1 cellular context compared by ENCODE assay signal in genomic region chr10:22727112-22727511, GRCh38.
A peak's percentile ranks its signal among the peaks of the same experiment; 100 is the strongest.
TF ChIP-seq lines count a peak whose summit lies in the region.

No MANE protein-coding gene starts in this region.

TF ChIP-seq in GM12878, 131 proteins besides CTCF, POLR2A, EP300 and RAD21 (continued from another document):
- TF ChIP-seq ZBTB4 (CRISPR knock-in tag; IDR thresholded peaks at IDR 0.05) (no peak), SPI1 (IDR thresholded peaks at IDR 0.05; ENCODE audit: borderline replicate concordance, insufficient read depth, low read depth, low read length) (no peak), DPF2 (IDR thresholded peaks at IDR 0.05) (no peak), MLLT1 (IDR thresholded peaks at IDR 0.05) (no peak), E4F1 (IDR thresholded peaks at IDR 0.05; ENCODE audit: borderline replicate concordance, partially characterized antibody) (no peak), RAD51 (IDR thresholded peaks at IDR 0.05) (peak; percentile 61; the same call in 1 of the 2 replicates), IKZF2 (IDR thresholded peaks at IDR 0.05) (no peak), NR2C2 (IDR thresholded peaks at IDR 0.05; ENCODE audit: borderline replicate concordance, control insufficient read depth, insufficient read length, low read depth) (no peak), LARP7 (IDR thresholded peaks at IDR 0.05) (no peak), HDGF (IDR thresholded peaks at IDR 0.05) (no peak), ZBTB40 (IDR thresholded peaks at IDR 0.05; ENCODE audit: borderline replicate concordance) (peak; percentile 63; the same call in 1 of the 2 replicates), CEBPZ (IDR thresholded peaks at IDR 0.05; ENCODE audit: low read depth, low read length) (no peak), ZNF687 (IDR thresholded peaks at IDR 0.05) (0 out of 2 replicates have a peak, but pooled peaks have one; percentile 43), MAX (IDR thresholded peaks at IDR 0.05; ENCODE audit: low read depth, low read length) (no peak), KLF5 (IDR thresholded peaks at IDR 0.05; ENCODE audit: partially characterized antibody) (no peak), BCLAF1 (IDR thresholded peaks at IDR 0.05) (no peak), TAF1 (IDR thresholded peaks at IDR 0.05; ENCODE audit: borderline replicate concordance, low read depth, low read length) (no peak), HDAC6 (IDR thresholded peaks at IDR 0.05; ENCODE audit: unreplicated experiment) (no peak), NKRF (conservative IDR thresholded peaks at IDR 0.05) (no peak), BACH1 (IDR thresholded peaks at IDR 0.05; ENCODE audit: borderline replicate concordance) (no peak), PML (IDR thresholded peaks at IDR 0.05; ENCODE audit: low read length) (no peak), IKZF1 (conservative IDR thresholded peaks at IDR 0.05) (no peak), MEF2B (IDR thresholded peaks at IDR 0.05; ENCODE audit: partially characterized antibody, poor library complexity, severe bottlenecking) (peak; percentile 52)
